In genomic region chr10:69317175-69318086, GRCh38 we compare ENCODE assay signal across 8 cellular contexts. TPM values are rescaled to one million over a fixed set of nuclear protein-coding genes. Genes with fewer than 3 reads are reported as not detected.
A peak's percentile ranks its signal among the peaks of the same experiment; 100 is the strongest.
DNase-seq lines count a peak whose midpoint lies in the region; ATAC-seq and TF ChIP-seq lines count a peak whose summit lies in the region.

No MANE protein-coding gene starts in this region.

- peak; percentile 53 for DNase-seq in stimulated activated CD4-positive, alpha-beta T cell treated with anti-CD3 and anti-CD28 coated beads, Interleukin-1b, Interleukin-23, amount 100 ng/mL, for 48 hours
- no peak for DNase-seq in stimulated activated CD4-positive, alpha-beta T cell treated with anti-CD3 and anti-CD28 coated beads, Interleukin-4, amount 100 ng/mL, for 24 hours
- no peak for DNase-seq in left ventricle myocardium inferior
- no peak for DNase-seq in smooth muscle cell (lab: John Stamatoyannopoulos, UW; ENCODE audit: unreplicated experiment)
- no peak for DNase-seq in NCI-H2107 (lab: John Stamatoyannopoulos, UW)
- DNase-seq in MG63: no peak

- TF ChIP-seq CTCF in WI38 (IDR thresholded peaks at IDR 0.05; ENCODE audit: low read depth, low read length) (no peak), left ventricle myocardium inferior (IDR thresholded peaks at IDR 0.05; ENCODE audit: borderline replicate concordance) (no peak), smooth muscle cell (IDR thresholded peaks at IDR 0.05; ENCODE audit: borderline replicate concordance, insufficient read depth, poor library complexity, severe bottlenecking) (no peak)

- H3K36me3 ChIP-seq in left ventricle myocardium inferior (no peaks in the 10 kb centered on the region), smooth muscle cell (ENCODE audit: low read depth) (no peaks in the 10 kb centered on the region), MG63 (peaks cover 2% of the 10 kb centered on the region; the same call in 1 of the 2 replicates)

- H3K9me3 ChIP-seq in left ventricle myocardium inferior (replicated peaks) (no peaks in the 10 kb centered on the region), smooth muscle cell (replicated peaks; ENCODE audit: low read depth) (no peaks in the 10 kb centered on the region), MG63 (no peaks in the 10 kb centered on the region)

- 61% methylated on average over 10 of the region's 10 CpGs for WGBS in smooth muscle cell (ENCODE audit: low lambda C conversion rate)

- H3K4me3 ChIP-seq in WI38 (ENCODE audit: low read depth, low read length) (peak overlapping the region; percentile 97), left ventricle myocardium inferior (peak overlapping the region; percentile 93), smooth muscle cell (peak overlapping the region; percentile 87), MG63 (no peak overlapping the region)

- H3K4me1 ChIP-seq in left ventricle myocardium inferior: peaks cover 54% of the 10 kb centered on the region
- peaks cover 5% of the 10 kb centered on the region for H3K4me1 ChIP-seq in smooth muscle cell (ENCODE audit: low read depth)

- peak overlapping the region; percentile 85 for H2AFZ ChIP-seq in smooth muscle cell (ENCODE audit: low read depth)

- H3K27ac ChIP-seq in left ventricle myocardium inferior (replicated peaks): peak overlapping the region; percentile 98
- peak overlapping the region; percentile 66 for H3K27ac ChIP-seq in smooth muscle cell (ENCODE audit: low read depth)

- H4K20me1 ChIP-seq in smooth muscle cell (ENCODE audit: low read depth): peaks cover 30% of the 10 kb centered on the region

- H3K4me2 ChIP-seq in smooth muscle cell: peak overlapping the region; percentile 97

- H3K27me3 ChIP-seq in left ventricle myocardium inferior (ENCODE audit: low read depth): no peaks in the 10 kb centered on the region
- H3K27me3 ChIP-seq in smooth muscle cell (ENCODE audit: low read depth): no peaks in the 10 kb centered on the region
- no peaks in the 10 kb centered on the region for H3K27me3 ChIP-seq in MG63

- H3F3A ChIP-seq in smooth muscle cell (ENCODE audit: low read depth): peaks cover 10% of the 10 kb centered on the region

- intact Hi-C loops in left ventricle myocardium inferior (cut with micrococcal nuclease): no loop called here

- peaks cover 37% of the 10 kb centered on the region for H3K79me2 ChIP-seq in smooth muscle cell (ENCODE audit: low read depth)

- H3K9ac ChIP-seq in smooth muscle cell (ENCODE audit: low read depth): no peak overlapping the region

- ATAC-seq in HG03095 (IDR thresholded peaks at IDR 0.05; ENCODE audit: unreplicated experiment): peak; percentile 55

RNA-seq across cellular contexts. Expression of gene HK1, which starts 39.1 kb away (rescaled TPM):
- total RNA-seq in left ventricle myocardium inferior: 219 TPM
- 62.7 and 67.6 TPM in 2 replicates for total RNA-seq in smooth muscle cell
- polyA plus RNA-seq in smooth muscle cell: 123 and 134 TPM in 2 replicates
- total RNA-seq in MG63 (2014; rRNA removed; shearing (Covaris generic); ENCODE audit: low replicate concordance): 72.2 and 83.2 TPM in 2 replicates
